7 cellular contexts compared by ENCODE assay signal in genomic region chr6:20251525-20251924, GRCh38.
"Had no signal": no experiment of that assay in that cellular context is flagged by ENCODE, and none has a peak within 500 bp of the region (broad histone marks: within the 10 kb centered on the region; RNA-seq: fewer than 3 reads in every experiment).

No MANE protein-coding gene starts in this region.

- H3K4me1 ChIP-seq: HAP-1 had no signal

- H3K36me3 ChIP-seq: HAP-1 had no signal

- H3K9me3 ChIP-seq: HAP-1 had no signal

- H3K27ac ChIP-seq: GM23248, KMS-11 had no signal

- DNase-seq: GM23248, GOT3, H7, IMR-90, KBM-7 had no signal

- H3K4me3 ChIP-seq: GM23248, HAP-1 had no signal
